8 cellular contexts compared by ENCODE assay signal in genomic region chr5:40409600-40409999, GRCh38.
DNase-seq lines count a peak whose midpoint lies in the region; ATAC-seq and TF ChIP-seq lines count a peak whose summit lies in the region.

No MANE protein-coding gene starts in this region.

- H3K27ac ChIP-seq in brain microvascular endothelial cell (peak overlapping the region; percentile 83), skin epidermis (peak overlapping the region in 14 of 21 experiments; percentile 22 to 88 (median 68)), esophagus muscularis mucosa (replicated peaks in 1 of 4) (peak overlapping the region in 1 of 4 donors; percentile 1)

- peak; percentile 60 for DNase-seq in SKM-1 (lab: John Stamatoyannopoulos, UW; ENCODE audit: unreplicated experiment)
- DNase-seq in brain microvascular endothelial cell, result no peak
- DNase-seq in omental fat pad (ENCODE audit: low spot score), result no peak
- DNase-seq in HEK293T (ENCODE audit: extremely low spot score), result no peak
- DNase-seq in esophagus muscularis mucosa (ENCODE audit: extremely low spot score), result no peak

- no peaks in the 10 kb centered on the region for H3K36me3 ChIP-seq in brain microvascular endothelial cell (replicated peaks)
- no peaks in the 10 kb centered on the region for H3K36me3 ChIP-seq in esophagus muscularis mucosa

- intact Hi-C loops in esophagus muscularis mucosa (cut with DNase I), result no loop called here

- POLR2A ChIA-PET in HEK293T (lab: Yijun Ruan, JAX), result no interaction called here

- H3K9me3 ChIP-seq in esophagus muscularis mucosa, result no peaks in the 10 kb centered on the region

- no peaks in the 10 kb centered on the region for H3K27me3 Mint-ChIP-seq in IgD-negative memory B cell

- no peak for TF ChIP-seq EP300 in esophagus muscularis mucosa (IDR thresholded peaks at IDR 0.05)

- H3K9me3 Mint-ChIP-seq in IgD-negative memory B cell, result peaks cover 0 to 2% (median 0%) of the 10 kb centered on the region in 3 donors

- CTCF ChIA-PET in HEK293T (lab: Yijun Ruan, JAX), result interaction anchor here (1.1 kb wide), 1 partner anchor 21 kb away, joined by 3 read pairs; no protein-coding TSS in a partner anchor

- peak overlapping the region in 2 of 4 donors; percentile 2 to 23 for H3K4me3 Mint-ChIP-seq in IgD-negative memory B cell

- H3K27me3 ChIP-seq in brain microvascular endothelial cell (replicated peaks) (no peaks in the 10 kb centered on the region), esophagus muscularis mucosa (no peaks in the 10 kb centered on the region)

- in situ Hi-C loops in brain microvascular endothelial cell (cut with HindIII; ENCODE audit: low pct_ligation_motif_present, low sequenced_read_pairs), result no loop called here

- peaks cover 24 to 41% (median 28%) of the 10 kb centered on the region in 3 donors for H3K4me1 Mint-ChIP-seq in IgD-negative memory B cell

- ATAC-seq in omental fat pad (ENCODE audit: low FRiP score), result no peak
- no peak for ATAC-seq in HG03039 (IDR thresholded peaks at IDR 0.05; ENCODE audit: unreplicated experiment)

- no peak for TF ChIP-seq POLR2A in esophagus muscularis mucosa (IDR thresholded peaks at IDR 0.05; ENCODE audit: low read depth)

- H3K27ac Mint-ChIP-seq in IgD-negative memory B cell, result peak overlapping the region in 2 of 3 donors; percentile 36 to 73

- H3K4me3 ChIP-seq in brain microvascular endothelial cell (ENCODE audit: low read depth, low read length) (no peak overlapping the region), skin epidermis (no peak overlapping the region), esophagus muscularis mucosa (no peak overlapping the region)

- TF ChIP-seq CTCF in brain microvascular endothelial cell (IDR thresholded peaks at IDR 0.05; ENCODE audit: low read depth, low read length, missing control alignments) (no peak), omental fat pad (IDR thresholded peaks at IDR 0.05) (no peak), esophagus muscularis mucosa (IDR thresholded peaks at IDR 0.05) (no peak)

- H3K4me1 ChIP-seq in esophagus muscularis mucosa, result peaks cover 13 to 28% (median 21%) of the 10 kb centered on the region in 4 donors

- H3K36me3 Mint-ChIP-seq in IgD-negative memory B cell, result no peaks in the 10 kb centered on the region

- 76% methylated on average over 4 of the region's 4 CpGs for WGBS in esophagus muscularis mucosa

TF ChIP-seq in HEK293T, 16 proteins besides CTCF, POLR2A, EP300 and RAD21:
- no peak for TF ChIP-seq ARNT (IDR thresholded peaks at IDR 0.05)
- no peak for TF ChIP-seq BHLHE40 (IDR thresholded peaks at IDR 0.05; ENCODE audit: borderline replicate concordance)
- TF ChIP-seq HDGF (IDR thresholded peaks at IDR 0.05; ENCODE audit: borderline replicate concordance), result no peak
